In genomic region chr9:133585481-133586367, GRCh38 we compare ENCODE assay signal across 1 cellular context.
A peak's percentile ranks its signal among the peaks of the same experiment; 100 is the strongest.
TF ChIP-seq lines count a peak whose summit lies in the region.

No MANE protein-coding gene starts in this region.

TF ChIP-seq in HEK293, 187 proteins besides CTCF, POLR2A, EP300 and RAD21:
- TF ChIP-seq ZNF777 (tag by site-specific recombination; IDR thresholded peaks at IDR 0.05; ENCODE audit: borderline replicate concordance) (0 out of 2 replicates have a peak, but pooled peaks have one; percentile 4), GLIS1 (tag by site-specific recombination; IDR thresholded peaks at IDR 0.05) (peak; percentile 59), ZNF223 (tag by site-specific recombination; IDR thresholded peaks at IDR 0.05) (no peak), ZIC2 (tag by site-specific recombination; IDR thresholded peaks at IDR 0.05) (peak; percentile 89)
TF ChIP-seq in HEK293: peak in this region for 3.
